2 cellular contexts compared by ENCODE assay signal in genomic region chr14:103317976-103318580, GRCh38.
TF ChIP-seq lines count a peak whose summit lies in the region.

No MANE protein-coding gene starts in this region.

TF ChIP-seq in GM23338, 12 proteins besides CTCF, POLR2A, EP300 and RAD21:
- no peak for TF ChIP-seq ZNF462 (CRISPR knock-in tag; IDR thresholded peaks at IDR 0.05)
- no peak for TF ChIP-seq ZNF114 (CRISPR knock-in tag; IDR thresholded peaks at IDR 0.05)
- no peak for TF ChIP-seq JUNB (IDR thresholded peaks at IDR 0.05; ENCODE audit: unreplicated experiment)
- no peak for TF ChIP-seq NANOG (IDR thresholded peaks at IDR 0.05; ENCODE audit: borderline replicate concordance)
- TF ChIP-seq ZNF331 (CRISPR knock-in tag; IDR thresholded peaks at IDR 0.05; ENCODE audit: low read depth): no peak
- TF ChIP-seq CREB1 (CRISPR knock-in tag; IDR thresholded peaks at IDR 0.05; ENCODE audit: low read depth): no peak
- TF ChIP-seq EZH2 (IDR thresholded peaks at IDR 0.05; ENCODE audit: low read depth, unreplicated experiment): no peak
- no peak for TF ChIP-seq REST (IDR thresholded peaks at IDR 0.05; ENCODE audit: unreplicated experiment)
- no peak for TF ChIP-seq STAT1 (IDR thresholded peaks at IDR 0.05; ENCODE audit: unreplicated experiment)
- no peak for TF ChIP-seq POLR2AphosphoS5 (IDR thresholded peaks at IDR 0.05; ENCODE audit: low read depth)
- no peak for TF ChIP-seq ETS1 (IDR thresholded peaks at IDR 0.05)
TF ChIP-seq in GM23338: peak in this region for 0.

TF ChIP-seq in H1, 55 proteins besides CTCF, POLR2A, EP300 and RAD21:
- TF ChIP-seq SIN3A (conservative IDR thresholded peaks at IDR 0.05 in 1 of 2, IDR thresholded peaks at IDR 0.05 in 1 of 2; ENCODE audit: low read depth in 1 of 2, low read length in 2 of 2) (no peak), KDM1A (IDR thresholded peaks at IDR 0.05; ENCODE audit: borderline replicate concordance, low read length) (no peak), RNF2 (IDR thresholded peaks at IDR 0.05; ENCODE audit: borderline replicate concordance, low read depth, low read length, missing control alignments, poor library complexity, severe bottlenecking) (no peak), SP2 (IDR thresholded peaks at IDR 0.05; ENCODE audit: low read length) (no peak)
TF ChIP-seq in H1: peak in this region for 0.
